Comparison of ENCODE assay signal across 12 cellular contexts in the genomic region with DNA sequence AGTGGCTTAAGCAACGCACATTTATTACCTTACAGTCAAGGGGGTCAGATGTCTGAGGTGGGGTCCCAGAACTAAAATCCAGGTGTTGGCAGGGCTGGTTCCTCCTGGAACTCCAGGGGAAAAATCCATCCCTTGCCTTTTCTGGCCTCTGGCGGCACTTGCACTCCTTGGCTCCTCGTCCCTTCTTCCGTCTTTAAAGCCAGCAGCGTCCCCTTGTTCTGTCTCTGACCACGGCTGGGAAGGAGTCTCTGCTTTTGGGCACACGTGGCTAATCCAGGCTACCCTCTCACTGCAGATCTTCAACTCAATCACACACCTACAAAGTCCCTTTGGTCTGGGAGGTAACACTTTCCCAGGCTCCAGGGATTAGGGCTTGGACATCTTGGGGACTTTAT.
DNase-seq lines count a peak whose midpoint lies in the region; ATAC-seq and TF ChIP-seq lines count a peak whose summit lies in the region.
"Had no signal": no experiment of that assay in that cellular context is flagged by ENCODE, and none has a peak within 500 bp of the region (broad histone marks: within the 10 kb centered on the region; RNA-seq: fewer than 3 reads in every experiment).

No MANE protein-coding gene starts in this region.

- H3K4me2 ChIP-seq in smooth muscle cell: no peak overlapping the region

- H3K27ac Mint-ChIP-seq in naive thymus-derived CD4-positive, alpha-beta T cell: peak overlapping the region in 7 of 9 donors; percentile 86 to 98 (median 93)

- H3K4me1 ChIP-seq in naive thymus-derived CD4-positive, alpha-beta T cell (ENCODE audit: control insufficient read depth in 2 of 2, insufficient read depth in 2 of 2, low read length in 2 of 2): peaks cover 14 to 36% of the 10 kb centered on the region in 2 donors
- H3K4me1 ChIP-seq in thyroid gland (peaks cover 39 to 72% of the 10 kb centered on the region in 2 donors), smooth muscle cell (ENCODE audit: low read depth) (no peaks in the 10 kb centered on the region)

- no peaks in the 10 kb centered on the region for H3K79me2 ChIP-seq in smooth muscle cell (ENCODE audit: low read depth)

- ATAC-seq in naive thymus-derived CD4-positive, alpha-beta T cell: no peak
- ATAC-seq: HCT116 had no signal

- POLR2A ChIA-PET in naive thymus-derived CD4-positive, alpha-beta T cell (lab: Charles Lee): interaction anchor here (1.1 to 6.8 kb wide), 3 partner anchors 10 to 20 kb away, joined by 3 to 104 read pairs (median 5); no protein-coding TSS in a partner anchor

- H3K27me3 Mint-ChIP-seq in naive thymus-derived CD4-positive, alpha-beta T cell: peaks cover 0 to 6% (median 0%) of the 10 kb centered on the region in 5 donors

- no peak overlapping the region for H3K9ac ChIP-seq in smooth muscle cell (ENCODE audit: low read depth)

- H3K4me1 Mint-ChIP-seq in naive thymus-derived CD4-positive, alpha-beta T cell: peaks cover 16 to 78% (median 63%) of the 10 kb centered on the region in 7 donors

- H4K20me1 ChIP-seq in smooth muscle cell (ENCODE audit: low read depth): no peaks in the 10 kb centered on the region

- 70 to 87% methylated on average over 6 to 7 of the region's 7 CpGs for WGBS in thyroid gland, 2 donors
- WGBS in smooth muscle cell (ENCODE audit: low lambda C conversion rate): 85% methylated on average over 7 of the region's 7 CpGs

- no peaks in the 10 kb centered on the region for H3K9me3 ChIP-seq in naive thymus-derived CD4-positive, alpha-beta T cell (ENCODE audit: control insufficient read depth in 2 of 3, low read length in 3 of 3)
- no peaks in the 10 kb centered on the region for H3K9me3 ChIP-seq in thyroid gland
- H3K9me3 ChIP-seq in smooth muscle cell (replicated peaks; ENCODE audit: low read depth): no peaks in the 10 kb centered on the region
- H3K9me3 ChIP-seq in WERI-Rb-1 (ENCODE audit: severe bottlenecking): no peaks in the 10 kb centered on the region

- CTCF ChIA-PET in naive thymus-derived CD4-positive, alpha-beta T cell (lab: Charles Lee): no interaction called here

- intact Hi-C loops in naive thymus-derived CD4-positive, alpha-beta T cell (cut with micrococcal nuclease): loop anchor here (5.0 kb wide), 2 partner anchors 38 to 247 kb away; a partner anchor contains a TSS
- intact Hi-C loops in thyroid gland (cut with DNase I): no loop called here

- H3K4me3 Mint-ChIP-seq in naive thymus-derived CD4-positive, alpha-beta T cell: peak overlapping the region in 4 of 10 donors; percentile 14 to 62 (median 30)
- H3K4me3 Mint-ChIP-seq: neural crest cell had no signal

- H3K27ac ChIP-seq in cingulate gyrus (ENCODE audit: low read depth, low read length) (peak overlapping the region; percentile 100), thyroid gland (peak overlapping the region in 2 of 3 donors; percentile 59 to 97), smooth muscle cell (ENCODE audit: low read depth) (no peak overlapping the region), WERI-Rb-1 (no peak overlapping the region)
- H3K27ac ChIP-seq in naive thymus-derived CD4-positive, alpha-beta T cell (ENCODE audit: low read depth, low read length): peak overlapping the region; percentile 92

- H3K4me3 ChIP-seq in naive thymus-derived CD4-positive, alpha-beta T cell (ENCODE audit: low read length): no peak overlapping the region
- no peak overlapping the region for H3K4me3 ChIP-seq in thyroid gland (replicated peaks in 1 of 3)
- H3K4me3 ChIP-seq in smooth muscle cell: no peak overlapping the region
- H3K4me3 ChIP-seq in WERI-Rb-1 (ENCODE audit: low read depth, low read length): no peak overlapping the region

- H3K9me3 Mint-ChIP-seq in naive thymus-derived CD4-positive, alpha-beta T cell: peaks cover 0 to 2% (median 0%) of the 10 kb centered on the region in 11 donors
- H3K9me3 Mint-ChIP-seq: neural crest cell had no signal

- no peaks in the 10 kb centered on the region for H3F3A ChIP-seq in smooth muscle cell (ENCODE audit: low read depth)

- no peak for TF ChIP-seq POLR2A in thyroid gland (IDR thresholded peaks at IDR 0.05)

- no peaks in the 10 kb centered on the region for H3K27me3 ChIP-seq in naive thymus-derived CD4-positive, alpha-beta T cell (ENCODE audit: control insufficient read depth in 2 of 2, insufficient read depth in 2 of 2, low read length in 2 of 2)
- no peaks in the 10 kb centered on the region for H3K27me3 ChIP-seq in thyroid gland
- no peaks in the 10 kb centered on the region for H3K27me3 ChIP-seq in smooth muscle cell (ENCODE audit: low read depth)
- H3K27me3 ChIP-seq in WERI-Rb-1 (ENCODE audit: insufficient read depth, low read depth, severe bottlenecking): no peaks in the 10 kb centered on the region

- TF ChIP-seq CTCF in thyroid gland (IDR thresholded peaks at IDR 0.05) (no peak), smooth muscle cell (IDR thresholded peaks at IDR 0.05; ENCODE audit: borderline replicate concordance, insufficient read depth, poor library complexity, severe bottlenecking) (no peak), WERI-Rb-1 (IDR thresholded peaks at IDR 0.05; ENCODE audit: low read depth, low read length) (no peak)

- H3K36me3 Mint-ChIP-seq in naive thymus-derived CD4-positive, alpha-beta T cell: peaks cover 0 to 3% (median 0%) of the 10 kb centered on the region in 5 donors

- DNase-seq in activated CD8-positive, alpha-beta memory T cell treated with anti-CD3 and anti-CD28 coated beads, Interleukin-2, amount 50 U/mL, for 48 hours: peak; percentile 29
- no peak for DNase-seq in activated CD8-positive, alpha-beta memory T cell treated with anti-CD3 and anti-CD28 coated beads, Interleukin-2, amount 50 U/mL, for 4 hours
- no peak for DNase-seq in naive thymus-derived CD4-positive, alpha-beta T cell
- DNase-seq in thyroid gland (no peak), CD1c-positive myeloid dendritic cell (ENCODE audit: extremely low spot score) (no peak), smooth muscle cell (lab: John Stamatoyannopoulos, UW; ENCODE audit: unreplicated experiment) (no peak), WERI-Rb-1 (no peak)
- DNase-seq: activated CD4-positive, alpha-beta T cell treated with anti-CD3 and anti-CD28 coated beads, Interleukin-2, amount 50 U/mL, for 48 hours; DMS153 had no signal

- no peaks in the 10 kb centered on the region for H3K36me3 ChIP-seq in naive thymus-derived CD4-positive, alpha-beta T cell (ENCODE audit: control insufficient read depth in 2 of 3, insufficient read depth in 3 of 3, low read length in 3 of 3)
- no peaks in the 10 kb centered on the region for H3K36me3 ChIP-seq in thyroid gland
- H3K36me3 ChIP-seq in smooth muscle cell (ENCODE audit: low read depth): no peaks in the 10 kb centered on the region
- no peaks in the 10 kb centered on the region for H3K36me3 ChIP-seq in WERI-Rb-1

- no peak overlapping the region for H2AFZ ChIP-seq in smooth muscle cell (ENCODE audit: low read depth)

Comparison
In these comparisons a context has a peak if more than half of its experiments do, and no peak if none do; other contexts are left out.
1. H3K27ac ChIP-seq: peak in cingulate gyrus (single experiment), naive thymus-derived CD4-positive, alpha-beta T cell (single experiment) and thyroid gland (2 of 3); none in smooth muscle cell (single experiment) and WERI-Rb-1 (single experiment).